8 cellular contexts compared by ENCODE assay signal in the genomic region with DNA sequence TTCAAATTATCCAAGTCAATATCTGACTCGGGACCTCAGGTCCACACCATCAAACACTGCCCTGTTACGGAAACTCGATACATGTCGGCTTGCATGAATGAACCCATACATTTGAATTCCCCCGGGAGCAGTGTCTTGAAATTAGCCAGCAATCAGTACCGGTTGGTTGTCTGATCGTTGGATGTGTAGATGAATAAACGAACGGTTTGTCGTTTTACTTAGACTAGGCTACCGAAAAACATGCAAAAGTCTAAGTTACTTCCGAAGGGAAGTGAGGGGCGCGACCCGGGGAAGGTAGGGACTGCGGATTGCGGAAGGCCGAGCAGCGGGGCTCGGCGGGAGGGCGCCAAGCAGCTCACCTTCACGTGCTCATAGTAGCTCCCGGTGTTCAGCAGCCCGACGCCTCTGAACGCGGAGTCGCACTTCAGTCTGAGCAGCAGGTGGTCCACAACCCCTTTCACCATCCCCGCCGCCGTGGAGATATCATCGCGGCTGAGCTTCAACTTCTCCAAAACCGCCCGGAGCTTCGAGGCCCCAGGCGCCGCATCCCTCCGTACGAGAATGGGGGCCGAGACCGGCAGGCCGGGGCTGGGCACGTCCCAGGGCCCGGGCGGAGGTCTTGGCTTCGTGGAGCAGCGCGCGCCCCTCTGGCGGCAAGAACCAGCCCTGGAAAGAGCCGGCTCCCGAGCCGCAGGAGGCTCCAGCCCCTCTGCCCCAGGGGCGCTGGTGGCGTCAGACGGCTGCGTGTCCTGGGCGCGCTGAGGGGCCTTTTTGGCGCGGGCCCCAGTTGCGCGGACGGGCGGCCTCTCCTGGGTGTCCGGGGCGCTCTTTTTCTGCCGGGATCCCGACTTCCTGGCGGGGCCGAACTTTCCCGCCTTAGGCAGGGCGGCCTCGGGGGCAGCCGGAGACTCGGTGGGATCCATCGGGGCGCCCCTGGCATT. TPM values are rescaled to one million over a fixed set of nuclear protein-coding genes. Genes with fewer than 3 reads are reported as not detected.
DNase-seq lines count a peak whose midpoint lies in the region; ATAC-seq and TF ChIP-seq lines count a peak whose summit lies in the region.

No MANE protein-coding gene starts in this region.

- no peak overlapping the region for H3K9ac ChIP-seq in trophoblast cell (ENCODE audit: low read length)

- no peak overlapping the region for H2AFZ ChIP-seq in trophoblast cell (ENCODE audit: insufficient read depth, low read length, poor library complexity)

- WGBS in trophoblast cell (ENCODE audit: extremely low coverage, insufficient coverage, insufficient read length): no CpG with 5 or more reads among the region's 80 CpGs

- H3K4me3 Mint-ChIP-seq in CD4-positive, CD25-positive, alpha-beta regulatory T cell: peak overlapping the region; percentile 92 to 100 (median 94)

- H3K4me2 ChIP-seq in trophoblast cell (ENCODE audit: low read length): peak overlapping the region; percentile 44

- TF ChIP-seq CTCF in RWPE2 (IDR thresholded peaks at IDR 0.05; ENCODE audit: poor library complexity, severe bottlenecking): peak; percentile 3

- intact Hi-C loops in head of caudate nucleus (cut with DNase I): loop anchor here (10.0 kb wide), 1 partner anchor 63 kb away; no protein-coding TSS in a partner anchor

- H3K27ac Mint-ChIP-seq in CD4-positive, CD25-positive, alpha-beta regulatory T cell: peak overlapping the region; percentile 90 to 92 (median 91)
- peak overlapping the region; percentile 89 to 97 for H3K27ac Mint-ChIP-seq in activated naive CD4-positive, alpha-beta T cell treated with anti-CD3 and anti-CD28 coated beads, Interleukin-2, amount 50 U/mL, for 72 hours

- peak overlapping the region; percentile 99 for H3K4me3 ChIP-seq in CD4-positive, CD25-positive, alpha-beta regulatory T cell (ENCODE audit: low read depth, low read length)
- H3K4me3 ChIP-seq in RWPE2 (ENCODE audit: severe bottlenecking) (peak overlapping the region; percentile 50), trophoblast cell (ENCODE audit: low read depth, low read length) (peak overlapping the region; percentile 62)

- H3K14ac ChIP-seq in trophoblast cell (ENCODE audit: low read length): no peak overlapping the region

- H3K4ac ChIP-seq in trophoblast cell (ENCODE audit: low read depth, low read length): no peak overlapping the region

- H3K79me1 ChIP-seq in trophoblast cell (ENCODE audit: low read length): no peaks in the 10 kb centered on the region

- no peaks in the 10 kb centered on the region for H3K36me3 ChIP-seq in CD4-positive, CD25-positive, alpha-beta regulatory T cell (ENCODE audit: control insufficient read depth, insufficient read depth, low read length)
- peaks cover 32% of the 10 kb centered on the region for H3K36me3 ChIP-seq in RWPE2 (ENCODE audit: low read depth)
- no peaks in the 10 kb centered on the region for H3K36me3 ChIP-seq in trophoblast cell (ENCODE audit: control insufficient read depth in 1 of 2, insufficient read depth in 2 of 2, low read length in 2 of 2)

- H4K91ac ChIP-seq in trophoblast cell (ENCODE audit: low read depth, low read length): no peak overlapping the region

- H3K23ac ChIP-seq in trophoblast cell (ENCODE audit: low read length): no peak overlapping the region

- peaks cover 13 to 51% (median 29%) of the 10 kb centered on the region in 4 donors for H3K4me1 Mint-ChIP-seq in CD4-positive, CD25-positive, alpha-beta regulatory T cell

- peaks cover 39% of the 10 kb centered on the region for H3K4me1 ChIP-seq in CD4-positive, CD25-positive, alpha-beta regulatory T cell (ENCODE audit: control insufficient read depth, insufficient read depth, low read length, poor library complexity, severe bottlenecking)
- peaks cover 27% of the 10 kb centered on the region for H3K4me1 ChIP-seq in RWPE2 (ENCODE audit: insufficient read depth, poor library complexity, severe bottlenecking)
- H3K4me1 ChIP-seq in trophoblast cell (ENCODE audit: control insufficient read depth in 1 of 2, insufficient read depth in 2 of 2, low read length in 2 of 2): no peaks in the 10 kb centered on the region

- H3K27me3 Mint-ChIP-seq in CD4-positive, CD25-positive, alpha-beta regulatory T cell: no peaks in the 10 kb centered on the region

- H2BK120ac ChIP-seq in trophoblast cell (ENCODE audit: insufficient read depth, low read length, poor library complexity): no peak overlapping the region

- no peaks in the 10 kb centered on the region for H3K27me3 ChIP-seq in CD4-positive, CD25-positive, alpha-beta regulatory T cell (ENCODE audit: control insufficient read depth, insufficient read depth, low read length)
- H3K27me3 ChIP-seq in RWPE2 (ENCODE audit: insufficient read depth, poor library complexity, severe bottlenecking) (no peaks in the 10 kb centered on the region), trophoblast cell (ENCODE audit: insufficient read depth, low read length) (no peaks in the 10 kb centered on the region)

- H2AK5ac ChIP-seq in trophoblast cell (ENCODE audit: low read length): no peak overlapping the region

- H3K27ac ChIP-seq in CD4-positive, CD25-positive, alpha-beta regulatory T cell (ENCODE audit: insufficient read depth, low read length, poor library complexity, severe bottlenecking): peak overlapping the region; percentile 87
- peak overlapping the region; percentile 74 for H3K27ac ChIP-seq in RWPE2 (ENCODE audit: poor library complexity, severe bottlenecking)
- H3K27ac ChIP-seq in trophoblast cell (ENCODE audit: low read depth, low read length): no peak overlapping the region

- H3K79me2 ChIP-seq in trophoblast cell (ENCODE audit: control insufficient read depth, insufficient read depth, low read length, poor library complexity): no peaks in the 10 kb centered on the region

- no peaks in the 10 kb centered on the region for H3K9me3 ChIP-seq in CD4-positive, CD25-positive, alpha-beta regulatory T cell (ENCODE audit: control insufficient read depth in 2 of 2, low read length in 2 of 2)
- H3K9me3 ChIP-seq in RWPE2 (ENCODE audit: severe bottlenecking) (no peaks in the 10 kb centered on the region), trophoblast cell (ENCODE audit: insufficient read depth, low read depth, low read length) (no peaks in the 10 kb centered on the region)

- no peak overlapping the region for H2BK12ac ChIP-seq in trophoblast cell (ENCODE audit: low read length)

- H4K8ac ChIP-seq in trophoblast cell (ENCODE audit: low read depth, low read length): no peak overlapping the region

- H3K36me3 Mint-ChIP-seq in CD4-positive, CD25-positive, alpha-beta regulatory T cell: peaks cover 4% of the 10 kb centered on the region
- peaks cover 25 to 28% of the 10 kb centered on the region in 2 donors for H3K36me3 Mint-ChIP-seq in activated naive CD4-positive, alpha-beta T cell treated with anti-CD3 and anti-CD28 coated beads, Interleukin-2, amount 50 U/mL, for 72 hours

- no peak overlapping the region for H3K18ac ChIP-seq in trophoblast cell (ENCODE audit: low read length)

- peak; percentile 62 to 63 for ATAC-seq in CD4-positive, CD25-positive, alpha-beta regulatory T cell (ENCODE audit: low read depth in 2 of 2)
- ATAC-seq in GM19372 (IDR thresholded peaks at IDR 0.05; ENCODE audit: low read depth, unreplicated experiment) (peak; percentile 53), HG03521 (IDR thresholded peaks at IDR 0.05; ENCODE audit: unreplicated experiment) (peak; percentile 44), RWPE2 (ENCODE audit: low read depth) (peak; percentile 54)
- ATAC-seq in activated naive CD4-positive, alpha-beta T cell treated with anti-CD3 and anti-CD28 coated beads, Interleukin-2, amount 50 U/mL, for 72 hours: peak; percentile 66 to 68

- DNase-seq in CD4-positive, CD25-positive, alpha-beta regulatory T cell: peak; percentile 31 to 75 (median 48)
- peak; percentile 54 for DNase-seq in RWPE2 (ENCODE audit: low spot score)
- DNase-seq in activated naive CD4-positive, alpha-beta T cell treated with anti-CD3 and anti-CD28 coated beads, Interleukin-2, amount 50 U/mL, for 72 hours (ENCODE audit: low spot score in 2 of 2): peak in 1 of 2 donors; percentile 52
- peak in 28 of 42 donors; percentile 4 to 55 (median 20) for DNase-seq in head of caudate nucleus
- peak in 1 of 2 donors; percentile 30 for DNase-seq in trophoblast cell
- DNase-seq in cerebellum (ENCODE audit: low spot score): no peak

- no peak overlapping the region for H2BK5ac ChIP-seq in trophoblast cell (ENCODE audit: low read depth, low read length, poor library complexity)

- H3K9me3 Mint-ChIP-seq in CD4-positive, CD25-positive, alpha-beta regulatory T cell: peaks cover 0 to 5% (median 0%) of the 10 kb centered on the region in 7 donors
- no peaks in the 10 kb centered on the region for H3K9me3 Mint-ChIP-seq in activated naive CD4-positive, alpha-beta T cell treated with anti-CD3 and anti-CD28 coated beads, Interleukin-2, amount 50 U/mL, for 72 hours

- no peak overlapping the region for H4K12ac ChIP-seq in trophoblast cell (ENCODE audit: low read depth, low read length)

RNA-seq across cellular contexts. Expression of a gene that starts 0.7 kb away (rescaled TPM):
- 24.2 TPM for total RNA-seq in CD4-positive, CD25-positive, alpha-beta regulatory T cell
- 10 to 100 TPM in 3 of 4 donors, 1 to 10 TPM in 1; 9.0 to 18.3 (median 12.0) TPM for polyA plus RNA-seq in CD4-positive, CD25-positive, alpha-beta regulatory T cell
- 10 to 100 TPM; 22.1 to 34.6 TPM for total RNA-seq in activated naive CD4-positive, alpha-beta T cell treated with anti-CD3 and anti-CD28 coated beads, Interleukin-2, amount 50 U/mL, for 72 hours
- 0.16 and 0.19 TPM in 2 replicates for polyA plus RNA-seq in trophoblast cell (2013)
- total RNA-seq in cerebellum: 3.9 TPM

RNA-seq across cellular contexts. Expression of a gene that starts 10.1 kb away (rescaled TPM):
- total RNA-seq in CD4-positive, CD25-positive, alpha-beta regulatory T cell: 69.9 TPM
- 10 to 100 TPM; 34.9 to 46.1 (median 41.6) TPM for polyA plus RNA-seq in CD4-positive, CD25-positive, alpha-beta regulatory T cell
- 10 to 100 TPM; 40.9 to 66.3 TPM for total RNA-seq in activated naive CD4-positive, alpha-beta T cell treated with anti-CD3 and anti-CD28 coated beads, Interleukin-2, amount 50 U/mL, for 72 hours
- 11.3 and 11.5 TPM in 2 replicates for polyA plus RNA-seq in trophoblast cell (2013)
- total RNA-seq in cerebellum: 24.0 TPM

RNA-seq across cellular contexts. Expression of a gene that starts 56.8 kb away (rescaled TPM):
- total RNA-seq in CD4-positive, CD25-positive, alpha-beta regulatory T cell: 1.4 TPM
- polyA plus RNA-seq in CD4-positive, CD25-positive, alpha-beta regulatory T cell: 1 to 10 TPM in 2 of 4 donors, under 1 TPM in 2; 0.59 to 3.6 (median 1.1) TPM
- under 1 TPM; 0.09 to 0.58 TPM for total RNA-seq in activated naive CD4-positive, alpha-beta T cell treated with anti-CD3 and anti-CD28 coated beads, Interleukin-2, amount 50 U/mL, for 72 hours
- not detected in 2 replicates for polyA plus RNA-seq in trophoblast cell (2013)
- total RNA-seq in cerebellum: 0.54 TPM
